Comparison of ENCODE assay signal across 22 cellular contexts in the genomic region with DNA sequence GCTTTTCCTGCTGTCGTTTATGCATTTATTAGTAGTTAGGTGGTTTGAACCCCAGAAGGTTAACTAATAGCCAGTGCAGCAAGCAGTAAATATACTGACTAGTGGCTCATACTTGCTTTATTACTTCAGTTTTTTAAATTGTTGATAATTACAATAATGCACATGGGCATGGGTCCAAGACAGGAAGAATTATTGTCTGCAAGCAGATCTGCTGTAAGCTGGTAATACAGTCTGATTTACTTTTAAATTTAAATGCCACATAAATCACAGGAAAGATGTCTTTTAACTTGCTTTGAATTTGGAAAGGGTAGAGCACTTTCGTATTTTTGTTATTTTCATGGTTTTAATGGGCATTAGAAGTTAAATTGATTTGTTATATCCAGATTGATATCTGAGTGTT. TPM values are rescaled to one million over a fixed set of nuclear protein-coding genes. Genes with fewer than 3 reads are reported as not detected.
DNase-seq lines count a peak whose midpoint lies in the region; ATAC-seq and TF ChIP-seq lines count a peak whose summit lies in the region.
"Had no signal": no experiment of that assay in that cellular context is flagged by ENCODE, and none has a peak within 500 bp of the region (broad histone marks: within the 10 kb centered on the region; RNA-seq: fewer than 3 reads in every experiment).

No MANE protein-coding gene starts in this region.

- H3K36me3 Mint-ChIP-seq in endothelial cell (ENCODE audit: low read depth, unreplicated experiment) = peaks cover 5% of the 10 kb centered on the region

- POLR2A ChIA-PET in HEK293 (lab: Yijun Ruan, JAX) = no interaction called here

- no peaks in the 10 kb centered on the region for H3K9me3 ChIP-seq in HEK293 (ENCODE audit: control insufficient read depth, insufficient read depth, low read depth, low read length)
- H3K9me3 ChIP-seq: SJCRH30 had no signal

- no peak overlapping the region for H3K27ac Mint-ChIP-seq in endothelial cell (ENCODE audit: unreplicated experiment)
- H3K27ac Mint-ChIP-seq: B cell had no signal

- H3K4me3 Mint-ChIP-seq in endothelial cell (ENCODE audit: unreplicated experiment) = no peak overlapping the region
- H3K4me3 Mint-ChIP-seq: B cell, CD14-positive monocyte had no signal

- no peaks in the 10 kb centered on the region for H3K9me3 Mint-ChIP-seq in endothelial cell (ENCODE audit: unreplicated experiment)
- H3K9me3 Mint-ChIP-seq: CD14-positive monocyte had no signal

- H3K4me1 ChIP-seq in HEK293 (ENCODE audit: control insufficient read depth, insufficient read depth, low read length) = peaks cover 2% of the 10 kb centered on the region; the same call in 1 of the 2 replicates
- H3K4me1 ChIP-seq: SJCRH30 had no signal

- no peaks in the 10 kb centered on the region for H3K36me3 ChIP-seq in HEK293 (ENCODE audit: control insufficient read depth in 2 of 2, insufficient read depth in 1 of 2, low read length in 2 of 2)
- H3K36me3 ChIP-seq: SJCRH30 had no signal

- no peak overlapping the region for H3K4me3 ChIP-seq in HEK293 (ENCODE audit: low read depth, low read length)
- H3K4me3 ChIP-seq: PC-9, SJCRH30 had no signal

- H3K4me1 Mint-ChIP-seq in endothelial cell (ENCODE audit: unreplicated experiment) = peaks cover 32% of the 10 kb centered on the region

- ATAC-seq in HG03139 (IDR thresholded peaks at IDR 0.05; ENCODE audit: unreplicated experiment) = no peak

- H3K27ac ChIP-seq in HEK293 (ENCODE audit: extremely low read depth, low read depth, low read length) = no peak overlapping the region
- H3K27ac ChIP-seq: PC-9, SJCRH30 had no signal

- DNase-seq in NCI-H1436 (lab: John Stamatoyannopoulos, UW) = peak; percentile 50
- DNase-seq in NCI-H69 (lab: John Stamatoyannopoulos, UW) = peak; percentile 84
- peak; percentile 46 for DNase-seq in dermis blood vessel endothelial cell
- DNase-seq in SW480 (ENCODE audit: low spot score) = no peak
- no peak for DNase-seq in endothelial cell (ENCODE audit: low spot score)
- no peak for DNase-seq in SIG-M5 (lab: John Stamatoyannopoulos, UW)
- DNase-seq: EL, H7, KG1, NCI-H1092, NCI-H187, NCI-H2171, NCI-H446, NCI-H526 treated with DMSO at 0.1 percent for 48 hours, PC-9, SJCRH30, SW 1271, T-helper 2 cell had no signal

- no peak for TF ChIP-seq CTCF in HEK293 (tag by site-specific recombination; IDR thresholded peaks at IDR 0.05)
- TF ChIP-seq CTCF in endothelial cell (IDR thresholded peaks at IDR 0.05; ENCODE audit: unreplicated experiment) = no peak

- peaks cover 2% of the 10 kb centered on the region for H3K27me3 Mint-ChIP-seq in endothelial cell (ENCODE audit: unreplicated experiment)
- H3K27me3 Mint-ChIP-seq: B cell had no signal

- CTCF ChIA-PET in HEK293 (lab: Yijun Ruan, JAX) = no interaction called here

TF ChIP-seq in HEK293, 187 proteins besides CTCF, POLR2A, EP300 and RAD21:
- TF ChIP-seq PRDM6 (tag by site-specific recombination; IDR thresholded peaks at IDR 0.05) = peak; percentile 57
- TF ChIP-seq ZNF76 (tag by site-specific recombination; IDR thresholded peaks at IDR 0.05; ENCODE audit: borderline replicate concordance, low read depth) = no peak
- TF ChIP-seq ZXDB (tag by site-specific recombination; IDR thresholded peaks at IDR 0.05) = no peak
- no peak for TF ChIP-seq ZNF426 (tag by site-specific recombination; IDR thresholded peaks at IDR 0.05)
- TF ChIP-seq, protein P1, sequence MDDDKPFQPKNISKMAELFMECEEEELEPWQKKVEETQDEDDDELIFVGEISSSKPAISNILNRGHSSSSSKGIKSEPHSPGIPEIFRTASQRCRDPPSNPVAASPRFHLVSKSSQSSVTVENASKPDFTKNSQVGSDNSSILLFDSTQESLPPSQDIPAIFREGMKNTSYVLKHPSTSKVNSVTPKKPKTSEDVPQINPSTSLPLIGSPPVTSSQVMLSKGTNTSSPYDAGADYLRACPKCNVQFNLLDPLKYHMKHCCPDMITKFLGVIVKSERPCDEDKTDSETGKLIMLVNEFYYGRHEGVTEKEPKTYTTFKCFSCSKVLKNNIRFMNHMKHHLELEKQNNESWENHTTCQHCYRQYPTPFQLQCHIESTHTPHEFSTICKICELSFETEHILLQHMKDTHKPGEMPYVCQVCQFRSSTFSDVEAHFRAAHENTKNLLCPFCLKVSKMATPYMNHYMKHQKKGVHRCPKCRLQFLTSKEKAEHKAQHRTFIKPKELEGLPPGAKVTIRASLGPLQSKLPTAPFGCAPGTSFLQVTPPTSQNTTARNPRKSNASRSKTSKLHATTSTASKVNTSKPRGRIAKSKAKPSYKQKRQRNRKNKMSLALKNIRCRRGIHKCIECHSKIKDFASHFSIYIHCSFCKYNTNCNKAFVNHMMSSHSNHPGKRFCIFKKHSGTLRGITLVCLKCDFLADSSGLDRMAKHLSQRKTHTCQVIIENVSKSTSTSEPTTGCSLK (tag by site-specific recombination; IDR thresholded peaks at IDR 0.05) = no peak
- no peak for TF ChIP-seq ZNF692 (tag by site-specific recombination; IDR thresholded peaks at IDR 0.05)
- TF ChIP-seq ZNF169 (tag by site-specific recombination; IDR thresholded peaks at IDR 0.05) = no peak
- no peak for TF ChIP-seq ZNF664 (tag by site-specific recombination; IDR thresholded peaks at IDR 0.05)
TF ChIP-seq in HEK293: peak in this region for 1.

RNA-seq across cellular contexts. Expression of gene APLP2, which starts 27.1 kb away (rescaled TPM):
- total RNA-seq in dermis blood vessel endothelial cell = 986 and 1,136 TPM in 2 replicates
- 815 TPM for total RNA-seq in endothelial cell (ENCODE audit: unreplicated experiment)

Comparison
In these comparisons a context has a peak if more than half of its experiments do, and no peak if none do; other contexts are left out.
1. DNase-seq: peak in NCI-H1436 (single experiment), NCI-H69 (single experiment) and dermis blood vessel endothelial cell (single experiment); none in SW480 (single experiment), endothelial cell (single experiment) and SIG-M5 (single experiment).